In genomic region chr12:54657048-54657696, GRCh38 we compare ENCODE assay signal across 21 cellular contexts. TPM values are rescaled to one million over a fixed set of nuclear protein-coding genes. Genes with fewer than 3 reads are reported as not detected.
DNase-seq lines count a peak whose midpoint lies in the region; ATAC-seq, FAIRE-seq and TF ChIP-seq lines count a peak whose summit lies in the region.
"Had no signal": no experiment of that assay in that cellular context is flagged by ENCODE, and none has a peak within 500 bp of the region (broad histone marks: within the 10 kb centered on the region; RNA-seq: fewer than 3 reads in every experiment).

No MANE protein-coding gene starts in this region.

- H2AFZ ChIP-seq in HepG2 (ENCODE audit: low read length): no peak overlapping the region

- H3K36me3 ChIP-seq in HepG2 (replicated peaks in 1 of 2; ENCODE audit: control insufficient read depth in 1 of 2, insufficient read depth in 2 of 2, low read length in 2 of 2) (no peaks in the 10 kb centered on the region), right lobe of liver (no peaks in the 10 kb centered on the region), stomach (no peaks in the 10 kb centered on the region)
- H3K36me3 ChIP-seq: Peyer's patch had no signal

- POLR2A ChIA-PET in HepG2 (lab: Yijun Ruan, JAX): no interaction called here

- WGBS in HepG2 (ENCODE audit: low lambda C conversion rate): 16% methylated on average over 8 of the region's 8 CpGs
- WGBS in right lobe of liver (ENCODE audit: insufficient coverage, low coverage, low lambda C conversion rate, missing lambda C conversion rate): 65% methylated on average over 8 of the region's 8 CpGs
- WGBS in stomach, 5 donors: 52 to 71% (median 67%) methylated on average over 8 of the region's 8 CpGs

- no peaks in the 10 kb centered on the region for H4K20me1 ChIP-seq in HepG2 (ENCODE audit: insufficient read depth, low read length)

- H3K9ac ChIP-seq in HepG2 (ENCODE audit: insufficient read depth, low read depth, low read length): no peak overlapping the region

- in situ Hi-C loops in HepG2 (cut with HindIII; ENCODE audit: extremely low pct_ligation_motif_present, low pct_unique_long_range_greater_than_20kb): no loop called here

- no peak overlapping the region for H3K4me2 ChIP-seq in HepG2 (ENCODE audit: low read depth, low read length)

- CTCF ChIA-PET in HepG2 (lab: Yijun Ruan, JAX; ENCODE audit: low intra/inter-chr PET ratio, low total read pairs): no interaction called here

- no TSS peak for BruUV-seq in HepG2 (replicated peaks; lab: Mats Ljungman, UMichigan)

- H3K4me1 ChIP-seq in HepG2 (ENCODE audit: insufficient read depth, low read length) (no peaks in the 10 kb centered on the region), right lobe of liver (peaks cover 0 to 13% (median 0%) of the 10 kb centered on the region in 4 donors), stomach (no peaks in the 10 kb centered on the region)
- H3K4me1 ChIP-seq: Peyer's patch had no signal

- ATAC-seq in HepG2 (no peak), right lobe of liver (no peak)

- H3K27ac ChIP-seq in HepG2 (ENCODE audit: extremely low read length, insufficient read depth, low read length) (no peak overlapping the region), right lobe of liver (no peak overlapping the region), stomach (no peak overlapping the region)
- H3K27ac ChIP-seq: Peyer's patch had no signal

- TF ChIP-seq EP300 in HepG2 (IDR thresholded peaks at IDR 0.05; ENCODE audit: low read depth in 2 of 2, low read length in 2 of 2) (no peak), HepG2 (CRISPR knock-in tag; IDR thresholded peaks at IDR 0.05; ENCODE audit: borderline replicate concordance) (no peak), stomach (IDR thresholded peaks at IDR 0.05) (no peak)

- DNase-seq in HepG2 (ENCODE audit: low spot score) (no peak), right lobe of liver (no peak), RPMI8226 (peak; percentile 50), ecto neural progenitor cell (ENCODE audit: low spot score) (peak; percentile 20), stomach (peak; percentile 56), GM19238 (ENCODE audit: insufficient read length, low spot score) (no peak), germinal center (ENCODE audit: low spot score) (no peak), EL (no peak)
- DNase-seq: C1 segment of cervical spinal cord, DMS79 treated with DMSO at 0.1 percent for 48 hours, GDM1, KBM-7, NCI-H1048, NCI-H1436 treated with DMSO at 0.1 percent for 48 hours, NCI-H2081, NCI-H510A treated with DMSO at 0.1 percent for 48 hours, Peyer's patch, Right ventricle myocardium superior had no signal

- TF ChIP-seq POLR2A in HepG2 (IDR thresholded peaks at IDR 0.05; ENCODE audit: insufficient read depth in 1 of 2, low read depth in 2 of 2, low read length in 2 of 2) (no peak), right lobe of liver (IDR thresholded peaks at IDR 0.05) (no peak), stomach (IDR thresholded peaks at IDR 0.05) (no peak)

- H3K4me3 ChIP-seq in HepG2 (replicated peaks in 1 of 3; ENCODE audit: insufficient read depth in 1 of 3, low read depth in 2 of 3, low read length in 3 of 3) (no peak overlapping the region), right lobe of liver (no peak overlapping the region), stomach (no peak overlapping the region)
- H3K4me3 ChIP-seq: Peyer's patch had no signal

- TF ChIP-seq RAD21 in HepG2 (CRISPR knock-in tag; IDR thresholded peaks at IDR 0.05): no peak

- FAIRE-seq in HepG2 (lab: Jason Lieb, UNC): no peak
- FAIRE-seq: GM12892, H54 had no signal

- TF ChIP-seq CTCF in HepG2 (CRISPR knock-in tag; IDR thresholded peaks at IDR 0.05) (no peak), right lobe of liver (IDR thresholded peaks at IDR 0.05) (no peak), stomach (IDR thresholded peaks at IDR 0.05) (no peak)

- intact Hi-C loops in HepG2 (cut with micrococcal nuclease; ENCODE audit: unreplicated experiment): no loop called here
- intact Hi-C loops in right lobe of liver (cut with DNase I): no loop called here
- intact Hi-C loops in stomach (cut with DNase I; ENCODE audit: low total_unique reads): no loop called here

- H3K79me2 ChIP-seq in HepG2 (ENCODE audit: insufficient read depth, low read length): no peaks in the 10 kb centered on the region

- peaks cover 0 to 18% of the 10 kb centered on the region in 2 experiments; a peak in 2 of 5 replicates for H3K27me3 ChIP-seq in HepG2 (ENCODE audit: control insufficient read depth in 1 of 2, insufficient read depth in 2 of 2, low read length in 2 of 2)
- H3K27me3 ChIP-seq in right lobe of liver: no peaks in the 10 kb centered on the region
- H3K27me3 ChIP-seq in stomach: no peaks in the 10 kb centered on the region
- H3K27me3 ChIP-seq: Peyer's patch had no signal

- H3K9me3 ChIP-seq in HepG2 (ENCODE audit: low read length) (no peaks in the 10 kb centered on the region), right lobe of liver (no peaks in the 10 kb centered on the region), stomach (no peaks in the 10 kb centered on the region)
- H3K9me3 ChIP-seq: Peyer's patch had no signal

TF ChIP-seq in HepG2, 621 proteins besides CTCF, POLR2A, EP300 and RAD21:
- TF ChIP-seq ATF7 (IDR thresholded peaks at IDR 0.05): 0 out of 2 replicates have a peak, but pooled peaks have one; percentile 3
- no peak for TF ChIP-seq ATF7 (CRISPR knock-in tag; IDR thresholded peaks at IDR 0.05)
- no peak for TF ChIP-seq RFXAP (CRISPR knock-in tag; IDR thresholded peaks at IDR 0.05; ENCODE audit: borderline replicate concordance)

RNA-seq across cellular contexts. Expression of gene DCD, which starts 9.0 kb away (rescaled TPM):
- total RNA-seq in HepG2 (2016; rRNA removed; fragmentation: Illumina TruSeq; extraction: Trizol) (not detected in 2 replicates), right lobe of liver (not detected), stomach (not detected)
- not detected in 2 replicates for total RNA-seq in HepG2 (2016; cell fraction: cytosol; rRNA removed; fragmentation: Illumina TruSeq; extraction: Trizol; ENCODE audit: low read depth)
- not detected in 2 replicates for total RNA-seq in HepG2 (2016; cell fraction: insoluble cytoplasmic fraction; rRNA removed; fragmentation: Illumina TruSeq; extraction: Trizol)
- not detected in 2 replicates for total RNA-seq in HepG2 (2016; cell fraction: membrane; rRNA removed; fragmentation: Illumina TruSeq; extraction: Trizol)
- not detected in 2 replicates for total RNA-seq in HepG2 (2016; cell fraction: nucleus; rRNA removed; fragmentation: Illumina TruSeq; extraction: Trizol)
- polyA plus RNA-seq in HepG2 (2011; rRNA removed) (not detected in 2 replicates), stomach (not detected)
- not detected in 2 replicates for polyA plus RNA-seq in HepG2 (2011; cell fraction: cytosol; rRNA removed)
- polyA plus RNA-seq in HepG2 (2011; cell fraction: nucleus; rRNA removed): not detected in 2 replicates
- not detected in 2 replicates for polyA plus RNA-seq in HepG2 (2012)
- not detected in 2 replicates for polyA plus RNA-seq in HepG2 (2016; cell fraction: cytosol; fragmentation: Illumina TruSeq; extraction: Trizol; ENCODE audit: low read depth)
- not detected in 2 replicates for polyA plus RNA-seq in HepG2 (2016; cell fraction: insoluble cytoplasmic fraction; fragmentation: Illumina TruSeq; extraction: Trizol; ENCODE audit: low read depth)
- polyA plus RNA-seq in HepG2 (2016; cell fraction: membrane; fragmentation: Illumina TruSeq; extraction: Trizol; ENCODE audit: low read depth): not detected in 2 replicates
- not detected in 2 replicates for polyA plus RNA-seq in HepG2 (2016; cell fraction: nucleus; fragmentation: Illumina TruSeq; extraction: Trizol; ENCODE audit: insufficient read depth, low read depth)
- polyA minus RNA-seq in HepG2 (2011; rRNA and poly(A)+ RNA removed; ENCODE audit: low replicate concordance): not detected in 2 replicates
- polyA minus RNA-seq in HepG2 (2011; cell fraction: cytosol; rRNA and poly(A)+ RNA removed): not detected in 2 replicates
- polyA minus RNA-seq in HepG2 (2011; cell fraction: nucleus; rRNA and poly(A)+ RNA removed): not detected in 2 replicates
- total RNA-seq: A172, Peyer's patch, Right ventricle myocardium superior had no signal

RNA-seq across cellular contexts. Expression of gene LACRT, which starts 22.5 kb away (rescaled TPM):
- total RNA-seq in HepG2 (2016; rRNA removed; fragmentation: Illumina TruSeq; extraction: Trizol): not detected in 2 replicates
- not detected in 2 replicates for total RNA-seq in HepG2 (2016; cell fraction: cytosol; rRNA removed; fragmentation: Illumina TruSeq; extraction: Trizol; ENCODE audit: low read depth)
- total RNA-seq in HepG2 (2016; cell fraction: insoluble cytoplasmic fraction; rRNA removed; fragmentation: Illumina TruSeq; extraction: Trizol): not detected in 2 replicates
- total RNA-seq in HepG2 (2016; cell fraction: membrane; rRNA removed; fragmentation: Illumina TruSeq; extraction: Trizol): not detected in 2 replicates
- total RNA-seq in HepG2 (2016; cell fraction: nucleus; rRNA removed; fragmentation: Illumina TruSeq; extraction: Trizol): not detected in 2 replicates
- not detected in 2 replicates for polyA plus RNA-seq in HepG2 (2011; rRNA removed)
- polyA plus RNA-seq in HepG2 (2011; cell fraction: cytosol; rRNA removed): not detected in 2 replicates
- polyA plus RNA-seq in HepG2 (2011; cell fraction: nucleus; rRNA removed): not detected in 2 replicates
- polyA plus RNA-seq in HepG2 (2012): not detected in 2 replicates
- polyA plus RNA-seq in HepG2 (2016; cell fraction: cytosol; fragmentation: Illumina TruSeq; extraction: Trizol; ENCODE audit: low read depth): not detected in 2 replicates
- polyA plus RNA-seq in HepG2 (2016; cell fraction: insoluble cytoplasmic fraction; fragmentation: Illumina TruSeq; extraction: Trizol; ENCODE audit: low read depth): not detected in 2 replicates
- not detected in 2 replicates for polyA plus RNA-seq in HepG2 (2016; cell fraction: membrane; fragmentation: Illumina TruSeq; extraction: Trizol; ENCODE audit: low read depth)
- polyA plus RNA-seq in HepG2 (2016; cell fraction: nucleus; fragmentation: Illumina TruSeq; extraction: Trizol; ENCODE audit: insufficient read depth, low read depth): not detected in 2 replicates
- not detected in 2 replicates for polyA minus RNA-seq in HepG2 (2011; rRNA and poly(A)+ RNA removed; ENCODE audit: low replicate concordance)
- polyA minus RNA-seq in HepG2 (2011; cell fraction: cytosol; rRNA and poly(A)+ RNA removed): not detected in 2 replicates
- not detected in 2 replicates for polyA minus RNA-seq in HepG2 (2011; cell fraction: nucleus; rRNA and poly(A)+ RNA removed)
- total RNA-seq in right lobe of liver: not detected
- not detected for total RNA-seq in stomach
- polyA plus RNA-seq in stomach: not detected
- total RNA-seq: A172, Peyer's patch, Right ventricle myocardium superior had no signal

Comparison
In these comparisons a context has a peak if more than half of its experiments do, and no peak if none do; other contexts are left out.
1. DNase-seq: peak in RPMI8226 (single experiment), ecto neural progenitor cell (single experiment) and stomach (single experiment); none in HepG2 (single experiment), right lobe of liver (0 of 3), GM19238 (single experiment), germinal center (single experiment) and EL (single experiment).